In genomic region chr10:65149878-65150277, GRCh38 we compare ENCODE assay signal across 27 cellular contexts.
"Had no signal": no experiment of that assay in that cellular context is flagged by ENCODE, and none has a peak within 500 bp of the region (broad histone marks: within the 10 kb centered on the region; RNA-seq: fewer than 3 reads in every experiment).

No MANE protein-coding gene starts in this region.

- H3K4me3 ChIP-seq: colonic mucosa, esophagus squamous epithelium, gastrocnemius medialis, heart right ventricle, left ventricle myocardium inferior, lower lobe of right lung, mucosa of descending colon had no signal

- H3K27ac ChIP-seq: colonic mucosa, epithelial cell of prostate, esophagus squamous epithelium, gastrocnemius medialis, heart right ventricle, left ventricle myocardium inferior, lower lobe of right lung had no signal

- H3K4me1 ChIP-seq: colonic mucosa, esophagus squamous epithelium, gastrocnemius medialis, heart right ventricle, left ventricle myocardium inferior, lower lobe of right lung had no signal

- H3K36me3 ChIP-seq: colonic mucosa, esophagus squamous epithelium, gastrocnemius medialis, heart right ventricle, left ventricle myocardium inferior, lower lobe of right lung had no signal

- H3K9me3 ChIP-seq: colonic mucosa, esophagus squamous epithelium, gastrocnemius medialis, heart right ventricle, left ventricle myocardium inferior, lower lobe of right lung, mucosa of descending colon had no signal

- H3K27me3 ChIP-seq: colonic mucosa, esophagus squamous epithelium, gastrocnemius medialis, heart right ventricle had no signal

- ATAC-seq: effector memory CD8-positive, alpha-beta T cell; esophagus mucosa; gastrocnemius medialis; heart right ventricle; left colon; left lobe of liver; lower lobe of right lung; mucosa of descending colon; naive thymus-derived CD8-positive, alpha-beta T cell had no signal

- DNase-seq: colonic mucosa; cortex of kidney; effector CD8-positive, alpha-beta T cell; effector memory CD8-positive, alpha-beta T cell; endodermal cell; erythroblast; esophagus squamous epithelium; foreskin fibroblast; foreskin melanocyte; gastrocnemius medialis; glutamatergic neuron; head of caudate nucleus; heart right ventricle; hippocampal formation; islet precursor cell; kidney; kidney glomerular epithelial cell; left colon; left ventricle myocardium inferior; lower lobe of right lung; mesenchymal stem cell; mucosa of descending colon; naive B cell; naive thymus-derived CD8-positive, alpha-beta T cell had no signal
